In the genomic region with DNA sequence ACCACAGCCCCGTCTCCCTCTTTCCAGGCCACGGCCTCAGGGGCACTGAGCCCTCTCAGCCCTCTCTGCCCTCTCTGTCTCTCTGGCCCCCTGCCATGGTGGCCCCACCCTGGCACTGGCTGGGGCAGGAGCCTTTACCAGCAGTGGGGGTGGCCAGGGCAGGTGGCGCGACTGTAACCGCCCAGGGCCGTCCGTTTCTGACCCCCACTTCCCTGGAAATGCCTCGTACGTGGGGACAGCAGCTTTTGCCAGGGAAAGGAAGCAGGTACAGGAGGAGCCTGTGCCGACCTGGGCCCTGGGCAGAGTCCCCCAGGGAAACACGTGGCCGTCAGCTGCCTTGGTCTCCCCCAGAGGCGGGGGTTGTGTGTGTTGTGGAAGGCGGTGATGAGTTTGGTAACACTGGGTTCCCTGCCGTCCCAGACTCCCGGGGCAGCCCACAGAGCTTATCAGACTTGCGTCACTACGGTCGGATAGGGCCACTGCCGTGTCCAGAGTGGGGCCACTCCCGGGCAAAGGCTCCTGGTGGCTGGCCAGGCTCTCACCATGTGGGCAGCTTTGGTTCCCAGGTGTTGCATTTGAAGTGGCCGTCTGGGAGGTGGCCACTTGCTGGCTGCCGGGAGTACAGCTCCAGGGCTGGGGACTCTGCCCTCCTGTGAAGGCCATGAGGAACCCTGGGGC, we compare ENCODE assay signal across 11 cellular contexts.
DNase-seq lines count a peak whose midpoint lies in the region; ATAC-seq and TF ChIP-seq lines count a peak whose summit lies in the region.
"Had no signal": no experiment of that assay in that cellular context is flagged by ENCODE, and none has a peak within 500 bp of the region (broad histone marks: within the 10 kb centered on the region; RNA-seq: fewer than 3 reads in every experiment).

No MANE protein-coding gene starts in this region.

- H3K36me3 ChIP-seq in liver (ENCODE audit: control insufficient read depth in 4 of 4, insufficient read depth in 3 of 4, low read depth in 1 of 4, low read length in 3 of 4), result no peaks in the 10 kb centered on the region
- H3K36me3 ChIP-seq in skeletal muscle tissue (ENCODE audit: control insufficient read depth in 3 of 3, insufficient read depth in 3 of 3, low read length in 3 of 3), result no peaks in the 10 kb centered on the region
- H3K36me3 ChIP-seq in OCI-LY7 (ENCODE audit: insufficient read depth, low read length), result no peaks in the 10 kb centered on the region
- H3K36me3 ChIP-seq: esophagus muscularis mucosa had no signal

- POLR2A ChIA-PET in OCI-LY7 (lab: Charles Lee), result interaction anchor here (0.5 kb wide), 1 partner anchor 10 kb away, joined by 3 read pairs; no protein-coding TSS in a partner anchor

- H3K9me3 ChIP-seq in liver (ENCODE audit: control insufficient read depth in 4 of 4, low read length in 3 of 4), result no peaks in the 10 kb centered on the region
- H3K9me3 ChIP-seq in skeletal muscle tissue (ENCODE audit: control insufficient read depth in 3 of 3, low read length in 3 of 3), result no peaks in the 10 kb centered on the region
- no peaks in the 10 kb centered on the region for H3K9me3 ChIP-seq in OCI-LY7 (ENCODE audit: low read length)

- CTCF ChIA-PET in OCI-LY7 (lab: Charles Lee; ENCODE audit: unreplicated experiment), result no interaction called here

- TF ChIP-seq CTCF in liver (IDR thresholded peaks at IDR 0.05; ENCODE audit: low read depth, low read length, missing input control) (no peak), OCI-LY7 (conservative IDR thresholded peaks at IDR 0.05; ENCODE audit: low read length) (no peak)

- H3K79me2 ChIP-seq in OCI-LY7 (ENCODE audit: insufficient read depth, low read depth, low read length), result no peaks in the 10 kb centered on the region

- no peak for TF ChIP-seq EP300 in Ishikawa (IDR thresholded peaks at IDR 0.05; ENCODE audit: borderline replicate concordance)

- no peaks in the 10 kb centered on the region for H3K9me2 ChIP-seq in OCI-LY7 (ENCODE audit: insufficient read depth, low read length)

- H3K9ac ChIP-seq in liver (ENCODE audit: low read depth in 1 of 2, low read length in 2 of 2) (peak overlapping the region; percentile 36 to 68), skeletal muscle tissue (ENCODE audit: low read depth in 1 of 3, low read length in 3 of 3) (no peak overlapping the region)

- peak overlapping the region; percentile 87 to 92 for H3K27ac ChIP-seq in liver (ENCODE audit: low read depth in 1 of 2, low read length in 2 of 2)
- H3K27ac ChIP-seq in skeletal muscle tissue (ENCODE audit: low read depth, low read length), result peak overlapping the region; percentile 30
- H3K27ac ChIP-seq in OCI-LY7 (ENCODE audit: low read depth, low read length, poor library complexity, severe bottlenecking), result no peak overlapping the region
- H3K27ac ChIP-seq: esophagus muscularis mucosa had no signal

- H3K4me2 ChIP-seq in OCI-LY7 (ENCODE audit: low read length), result no peak overlapping the region
- H3K4me2 ChIP-seq: GM23338 had no signal

- WGBS in liver, result 27% methylated on average over 23 of the region's 23 CpGs

- no TSS peak for BruUV-seq in OCI-LY7 (replicated peaks; lab: Mats Ljungman, UMichigan)

- ATAC-seq in GM18858 (IDR thresholded peaks at IDR 0.05; ENCODE audit: unreplicated experiment), result no peak
- ATAC-seq: GM23338 had no signal

- peaks cover 14 to 40% (median 28%) of the 10 kb centered on the region in 4 donors for H3K4me1 ChIP-seq in liver (ENCODE audit: control insufficient read depth in 4 of 4, insufficient read depth in 4 of 4, low read length in 3 of 4)
- H3K4me1 ChIP-seq in skeletal muscle tissue (ENCODE audit: control insufficient read depth in 3 of 3, insufficient read depth in 3 of 3, low read length in 3 of 3), result peaks cover 6 to 29% (median 17%) of the 10 kb centered on the region in 3 donors
- H3K4me1 ChIP-seq in OCI-LY7 (ENCODE audit: insufficient read depth, low read length, poor library complexity, severe bottlenecking), result peaks cover 12% of the 10 kb centered on the region

- peak; percentile 80 for DNase-seq in amniotic epithelial cell (ENCODE audit: low read depth)
- DNase-seq in AG20443 (ENCODE audit: low spot score), result no peak
- no peak for DNase-seq in OCI-LY7 (ENCODE audit: low spot score)
- DNase-seq: CD4-positive, CD25-positive, alpha-beta regulatory T cell; NK-92 treated with Interleukin-12 subunit alpha and Interleukin-12 subunit beta, amount 100 ng/mL, for 24 hours had no signal

- H3K4me3 ChIP-seq in liver (ENCODE audit: low read depth in 1 of 3, low read length in 3 of 3) (peak overlapping the region in 1 of 3 donors; percentile 30), skeletal muscle tissue (ENCODE audit: low read length in 3 of 3) (no peak overlapping the region), OCI-LY7 (ENCODE audit: low read depth, low read length, poor library complexity, severe bottlenecking) (no peak overlapping the region)
- H3K4me3 ChIP-seq: esophagus muscularis mucosa, GM23338 had no signal

- no peaks in the 10 kb centered on the region for H3K27me3 ChIP-seq in liver (ENCODE audit: control insufficient read depth in 4 of 4, insufficient read depth in 4 of 4, low read length in 3 of 4)
- H3K27me3 ChIP-seq in skeletal muscle tissue (ENCODE audit: control insufficient read depth in 3 of 3, insufficient read depth in 3 of 3, low read length in 3 of 3), result no peaks in the 10 kb centered on the region

- intact Hi-C loops in OCI-LY7 (cut with micrococcal nuclease; ENCODE audit: unreplicated experiment), result loop anchor here (5.0 kb wide), 1 partner anchor 59 kb away; no protein-coding TSS in a partner anchor

- H2AFZ ChIP-seq in OCI-LY7 (ENCODE audit: low read length), result no peak overlapping the region
- H2AFZ ChIP-seq: GM23338 had no signal

- no peak for TF ChIP-seq RAD21 in Ishikawa (IDR thresholded peaks at IDR 0.05; ENCODE audit: low read depth)
- TF ChIP-seq RAD21 in liver (IDR thresholded peaks at IDR 0.05), result peak; percentile 45 to 64

- no peaks in the 10 kb centered on the region for H4K20me1 ChIP-seq in OCI-LY7 (ENCODE audit: insufficient read depth, low read length)

TF ChIP-seq in Ishikawa, 13 proteins besides CTCF, POLR2A, EP300 and RAD21:
- no peak for TF ChIP-seq FOXM1 (IDR thresholded peaks at IDR 0.05; ENCODE audit: borderline replicate concordance, low read depth)
- 0 out of 2 replicates have a peak, but pooled peaks have one; percentile 28 for TF ChIP-seq ZBTB7A (IDR thresholded peaks at IDR 0.05; ENCODE audit: low read depth)

TF ChIP-seq in liver, 16 proteins besides CTCF, POLR2A, EP300 and RAD21 (continues in another document):
- TF ChIP-seq HNF4G (IDR thresholded peaks at IDR 0.05) (peak; percentile 70), RXRA (IDR thresholded peaks at IDR 0.05) (peak; percentile 97 to 99), SP1 (IDR thresholded peaks at IDR 0.05) (peak; percentile 96), NR2F2 (IDR thresholded peaks at IDR 0.05) (peak; percentile 58), FOXA1 (IDR thresholded peaks at IDR 0.05) (no peak), YY1 (IDR thresholded peaks at IDR 0.05) (peak; percentile 83), HNF4A (conservative IDR thresholded peaks at IDR 0.05) (peak; percentile 90 to 91), FOXA2 (IDR thresholded peaks at IDR 0.05) (peak; percentile 34), TAF1 (conservative IDR thresholded peaks at IDR 0.05) (no peak)
- TF ChIP-seq, protein P1, sequence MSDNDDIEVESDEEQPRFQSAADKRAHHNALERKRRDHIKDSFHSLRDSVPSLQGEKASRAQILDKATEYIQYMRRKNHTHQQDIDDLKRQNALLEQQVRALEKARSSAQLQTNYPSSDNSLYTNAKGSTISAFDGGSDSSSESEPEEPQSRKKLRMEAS (IDR thresholded peaks at IDR 0.05), result peak; percentile 97
- TF ChIP-seq, protein P2, sequence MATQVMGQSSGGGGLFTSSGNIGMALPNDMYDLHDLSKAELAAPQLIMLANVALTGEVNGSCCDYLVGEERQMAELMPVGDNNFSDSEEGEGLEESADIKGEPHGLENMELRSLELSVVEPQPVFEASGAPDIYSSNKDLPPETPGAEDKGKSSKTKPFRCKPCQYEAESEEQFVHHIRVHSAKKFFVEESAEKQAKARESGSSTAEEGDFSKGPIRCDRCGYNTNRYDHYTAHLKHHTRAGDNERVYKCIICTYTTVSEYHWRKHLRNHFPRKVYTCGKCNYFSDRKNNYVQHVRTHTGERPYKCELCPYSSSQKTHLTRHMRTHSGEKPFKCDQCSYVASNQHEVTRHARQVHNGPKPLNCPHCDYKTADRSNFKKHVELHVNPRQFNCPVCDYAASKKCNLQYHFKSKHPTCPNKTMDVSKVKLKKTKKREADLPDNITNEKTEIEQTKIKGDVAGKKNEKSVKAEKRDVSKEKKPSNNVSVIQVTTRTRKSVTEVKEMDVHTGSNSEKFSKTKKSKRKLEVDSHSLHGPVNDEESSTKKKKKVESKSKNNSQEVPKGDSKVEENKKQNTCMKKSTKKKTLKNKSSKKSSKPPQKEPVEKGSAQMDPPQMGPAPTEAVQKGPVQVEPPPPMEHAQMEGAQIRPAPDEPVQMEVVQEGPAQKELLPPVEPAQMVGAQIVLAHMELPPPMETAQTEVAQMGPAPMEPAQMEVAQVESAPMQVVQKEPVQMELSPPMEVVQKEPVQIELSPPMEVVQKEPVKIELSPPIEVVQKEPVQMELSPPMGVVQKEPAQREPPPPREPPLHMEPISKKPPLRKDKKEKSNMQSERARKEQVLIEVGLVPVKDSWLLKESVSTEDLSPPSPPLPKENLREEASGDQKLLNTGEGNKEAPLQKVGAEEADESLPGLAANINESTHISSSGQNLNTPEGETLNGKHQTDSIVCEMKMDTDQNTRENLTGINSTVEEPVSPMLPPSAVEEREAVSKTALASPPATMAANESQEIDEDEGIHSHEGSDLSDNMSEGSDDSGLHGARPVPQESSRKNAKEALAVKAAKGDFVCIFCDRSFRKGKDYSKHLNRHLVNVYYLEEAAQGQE (IDR thresholded peaks at IDR 0.05), result peak; percentile 89
- TF ChIP-seq, protein P3, sequence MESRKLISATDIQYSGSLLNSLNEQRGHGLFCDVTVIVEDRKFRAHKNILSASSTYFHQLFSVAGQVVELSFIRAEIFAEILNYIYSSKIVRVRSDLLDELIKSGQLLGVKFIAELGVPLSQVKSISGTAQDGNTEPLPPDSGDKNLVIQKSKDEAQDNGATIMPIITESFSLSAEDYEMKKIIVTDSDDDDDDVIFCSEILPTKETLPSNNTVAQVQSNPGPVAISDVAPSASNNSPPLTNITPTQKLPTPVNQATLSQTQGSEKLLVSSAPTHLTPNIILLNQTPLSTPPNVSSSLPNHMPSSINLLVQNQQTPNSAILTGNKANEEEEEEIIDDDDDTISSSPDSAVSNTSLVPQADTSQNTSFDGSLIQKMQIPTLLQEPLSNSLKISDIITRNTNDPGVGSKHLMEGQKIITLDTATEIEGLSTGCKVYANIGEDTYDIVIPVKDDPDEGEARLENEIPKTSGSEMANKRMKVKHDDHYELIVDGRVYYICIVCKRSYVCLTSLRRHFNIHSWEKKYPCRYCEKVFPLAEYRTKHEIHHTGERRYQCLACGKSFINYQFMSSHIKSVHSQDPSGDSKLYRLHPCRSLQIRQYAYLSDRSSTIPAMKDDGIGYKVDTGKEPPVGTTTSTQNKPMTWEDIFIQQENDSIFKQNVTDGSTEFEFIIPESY (IDR thresholded peaks at IDR 0.05), result peak; percentile 93

Comparison
In these comparisons a context has a peak if more than half of its experiments do, and no peak if none do; other contexts are left out.
1. H3K9ac ChIP-seq: peak in liver (2 of 2); none in skeletal muscle tissue (0 of 3).